24 cellular contexts compared by ENCODE assay signal in genomic region chr1:192632641-192633532, GRCh38. TPM values are rescaled to one million over a fixed set of nuclear protein-coding genes. Genes with fewer than 3 reads are reported as not detected.
DNase-seq lines count a peak whose midpoint lies in the region; ATAC-seq and TF ChIP-seq lines count a peak whose summit lies in the region.
"Had no signal": no experiment of that assay in that cellular context is flagged by ENCODE, and none has a peak within 500 bp of the region (broad histone marks: within the 10 kb centered on the region; RNA-seq: fewer than 3 reads in every experiment).

No MANE protein-coding gene starts in this region.

- peaks cover 17% of the 10 kb centered on the region; the same call in 1 of the 2 replicates for H3K4me1 ChIP-seq in HUES6 (ENCODE audit: control insufficient read depth, insufficient read depth, low read length)
- H3K4me1 ChIP-seq in left lung, result no peaks in the 10 kb centered on the region
- H3K4me1 ChIP-seq: SJCRH30 had no signal

- H3K9me3 Mint-ChIP-seq in mesothelial cell of epicardium (no peaks in the 10 kb centered on the region), chondrocyte (ENCODE audit: low read depth) (no peaks in the 10 kb centered on the region)
- H3K9me3 Mint-ChIP-seq: activated naive CD4-positive, alpha-beta T cell treated with anti-CD3 and anti-CD28 coated beads, Interleukin-2, amount 50 U/mL, for 24 hours; IgD-negative memory B cell; stimulated activated effector memory CD8-positive, alpha-beta T cell treated with anti-CD3 and anti-CD28 coated beads, Interleukin-12 subunit alpha, Interleukin-12 subunit beta, amount 100 ng/mL, for 72 hours had no signal

- ATAC-seq in left lung (no peak), HG03520 (IDR thresholded peaks at IDR 0.05; ENCODE audit: unreplicated experiment) (no peak)
- ATAC-seq: heart left ventricle; pancreas; sciatic nerve; stimulated activated effector memory CD8-positive, alpha-beta T cell treated with anti-CD3 and anti-CD28 coated beads, Interleukin-12 subunit alpha, Interleukin-12 subunit beta, amount 100 ng/mL, for 72 hours had no signal

- H3K27ac ChIP-seq in 22Rv1 (peak overlapping the region; percentile 60), HUES6 (ENCODE audit: low read depth, low read length) (peak overlapping the region; percentile 42; the same call in 1 of the 2 replicates), left lung (peak overlapping the region in 1 of 2 donors; percentile 22)
- H3K27ac ChIP-seq: BLaER1, heart left ventricle, pancreas, SJCRH30 had no signal

- no peaks in the 10 kb centered on the region for H3K27me3 ChIP-seq in HUES6 (ENCODE audit: control insufficient read depth, insufficient read depth, low read length)
- no peaks in the 10 kb centered on the region for H3K27me3 ChIP-seq in left lung
- H3K27me3 ChIP-seq: BLaER1, heart left ventricle, pancreas, SJCRH30 had no signal

- no peak for TF ChIP-seq CTCF in 22Rv1 (IDR thresholded peaks at IDR 0.05)
- no peak for TF ChIP-seq CTCF in WI38 (IDR thresholded peaks at IDR 0.05; ENCODE audit: low read depth, low read length)
- TF ChIP-seq CTCF in mesothelial cell of epicardium (IDR thresholded peaks at IDR 0.05; ENCODE audit: unreplicated experiment), result no peak
- no peak for TF ChIP-seq CTCF in left lung (IDR thresholded peaks at IDR 0.05)
- TF ChIP-seq CTCF in chondrocyte (IDR thresholded peaks at IDR 0.05), result no peak

- H3K36me3 ChIP-seq in HUES6 (ENCODE audit: control insufficient read depth, insufficient read depth, low read length), result no peaks in the 10 kb centered on the region
- H3K36me3 ChIP-seq in left lung, result no peaks in the 10 kb centered on the region
- H3K36me3 ChIP-seq: BLaER1, heart left ventricle, pancreas, SJCRH30 had no signal

- H3K27ac Mint-ChIP-seq in mesothelial cell of epicardium (peak overlapping the region; percentile 85), chondrocyte (ENCODE audit: unreplicated experiment) (no peak overlapping the region)
- H3K27ac Mint-ChIP-seq: activated naive CD4-positive, alpha-beta T cell treated with anti-CD3 and anti-CD28 coated beads, Interleukin-2, amount 50 U/mL, for 24 hours; IgD-negative memory B cell; stimulated activated effector memory CD8-positive, alpha-beta T cell treated with anti-CD3 and anti-CD28 coated beads, Interleukin-12 subunit alpha, Interleukin-12 subunit beta, amount 100 ng/mL, for 72 hours had no signal

- H3K36me3 Mint-ChIP-seq in mesothelial cell of epicardium (no peaks in the 10 kb centered on the region), chondrocyte (ENCODE audit: low read depth) (no peaks in the 10 kb centered on the region)
- H3K36me3 Mint-ChIP-seq: activated naive CD4-positive, alpha-beta T cell treated with anti-CD3 and anti-CD28 coated beads, Interleukin-2, amount 50 U/mL, for 24 hours; IgD-negative memory B cell; stimulated activated effector memory CD8-positive, alpha-beta T cell treated with anti-CD3 and anti-CD28 coated beads, Interleukin-12 subunit alpha, Interleukin-12 subunit beta, amount 100 ng/mL, for 72 hours had no signal

- DNase-seq in mesothelial cell of epicardium (ENCODE audit: low spot score in 2 of 2, unreplicated experiment in 2 of 2), result no peak
- no peak for DNase-seq in left lung
- no peak for DNase-seq in globus pallidus (ENCODE audit: low spot score)
- DNase-seq in chondrocyte (ENCODE audit: low spot score), result no peak
- DNase-seq: activated CD4-positive, CD25-positive, alpha-beta regulatory T cell; activated CD8-positive, alpha-beta memory T cell treated with anti-CD3 and anti-CD28 coated beads for 24 hours; Calu3; heart left ventricle; NCI-H1436 treated with DMSO at 0.1 percent for 48 hours; pancreas had no signal

- H3K9me3 ChIP-seq in HUES6 (ENCODE audit: control insufficient read depth, insufficient read depth, low read depth, low read length) (no peaks in the 10 kb centered on the region), left lung (no peaks in the 10 kb centered on the region)
- H3K9me3 ChIP-seq: BLaER1, heart left ventricle, pancreas, SJCRH30 had no signal

- H3K9ac ChIP-seq in HUES6 (ENCODE audit: low read length), result no peak overlapping the region
- H3K9ac ChIP-seq: BLaER1 had no signal

- H3K4me1 Mint-ChIP-seq in mesothelial cell of epicardium (peaks cover 56% of the 10 kb centered on the region), chondrocyte (ENCODE audit: low read depth) (peaks cover 3% of the 10 kb centered on the region)
- H3K4me1 Mint-ChIP-seq: activated naive CD4-positive, alpha-beta T cell treated with anti-CD3 and anti-CD28 coated beads, Interleukin-2, amount 50 U/mL, for 24 hours; stimulated activated effector memory CD8-positive, alpha-beta T cell treated with anti-CD3 and anti-CD28 coated beads, Interleukin-12 subunit alpha, Interleukin-12 subunit beta, amount 100 ng/mL, for 72 hours had no signal

- H3K27me3 Mint-ChIP-seq in mesothelial cell of epicardium (ENCODE audit: low read depth) (no peaks in the 10 kb centered on the region), chondrocyte (ENCODE audit: low read depth) (no peaks in the 10 kb centered on the region)

- H3K4me3 ChIP-seq in HUES6 (ENCODE audit: low read depth, low read length), result no peak overlapping the region
- peak overlapping the region; percentile 17; the same call in 1 of the 2 replicates for H3K4me3 ChIP-seq in WI38 (ENCODE audit: low read depth, low read length)
- H3K4me3 ChIP-seq in left lung, result no peak overlapping the region
- H3K4me3 ChIP-seq: BLaER1, heart left ventricle, pancreas, SJCRH30 had no signal

- intact Hi-C loops in left lung (cut with DNase I), result no loop called here

- H3K4me3 Mint-ChIP-seq in mesothelial cell of epicardium, result no peak overlapping the region
- H3K4me3 Mint-ChIP-seq in chondrocyte (ENCODE audit: unreplicated experiment), result no peak overlapping the region
- H3K4me3 Mint-ChIP-seq: activated naive CD4-positive, alpha-beta T cell treated with anti-CD3 and anti-CD28 coated beads, Interleukin-2, amount 50 U/mL, for 24 hours; IgD-negative memory B cell; stimulated activated effector memory CD8-positive, alpha-beta T cell treated with anti-CD3 and anti-CD28 coated beads, Interleukin-12 subunit alpha, Interleukin-12 subunit beta, amount 100 ng/mL, for 72 hours had no signal

RNA-seq across cellular contexts. Expression of gene RGS13, which starts 3.1 kb away (rescaled TPM):
- total RNA-seq in mesothelial cell of epicardium (1.1 to 1.8 TPM (median 1.2 TPM) in 3 replicates), left lung (1 to 10 TPM in 1 of 2 donors, under 1 TPM in 1; 0.81 to 1.4 TPM), chondrocyte (not detected in 3 replicates)
- total RNA-seq: A673; Calu3; MCF 10A; SJCRH30; T-helper 2 cell treated with Interferon-gamma antibody and Interleukin-4, amounts not matched to agents 100 ng/mL and 5 ng/mL, for 36 hours; temporal lobe had no signal

RNA-seq across cellular contexts. Expression of gene RGS1, which starts 57.3 kb away (rescaled TPM):
- total RNA-seq in mesothelial cell of epicardium (0.38 to 0.40 TPM in 2 of 3 replicates, not detected in the other), left lung (10 to 100 TPM in 1 of 2 donors, 1 to 10 TPM in 1; 7.9 to 32.3 TPM), chondrocyte (not detected in 3 replicates)
- total RNA-seq: A673, Calu3, MCF 10A, SJCRH30 had no signal
